Comparison of ENCODE assay signal across 7 cellular contexts in the genomic region with DNA sequence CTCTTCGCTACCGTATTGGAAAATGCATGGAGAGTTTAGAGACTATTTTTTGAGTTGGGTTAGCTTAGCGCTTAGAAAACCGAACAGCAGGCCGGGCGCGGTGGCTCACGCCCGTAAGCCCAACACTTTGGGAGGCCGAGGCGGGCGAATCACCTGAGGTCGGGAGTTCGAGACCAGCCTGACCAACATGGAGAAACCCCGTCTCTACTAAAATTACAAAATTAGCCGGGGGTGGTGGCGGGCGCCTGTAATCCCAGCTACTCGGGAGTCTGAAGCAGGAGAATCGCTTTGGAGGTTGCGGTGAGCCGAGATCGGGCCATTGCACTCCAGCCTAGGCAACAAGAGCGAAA. TPM values are rescaled to one million over a fixed set of nuclear protein-coding genes. Genes with fewer than 3 reads are reported as not detected.
A peak's percentile ranks its signal among the peaks of the same experiment; 100 is the strongest.
DNase-seq lines count a peak whose midpoint lies in the region; TF ChIP-seq lines count a peak whose summit lies in the region.
"Not testable (repeated sequence)": the region's sequence is repeated elsewhere in the genome, so short reads cannot be mapped to it uniquely, and the experiment has no call there.
"Had no signal": no experiment of that assay in that cellular context is flagged by ENCODE, and none has a peak within 500 bp of the region (broad histone marks: within the 10 kb centered on the region; RNA-seq: fewer than 3 reads in every experiment).

No MANE protein-coding gene starts in this region.

- not testable (repeated sequence) for H3K36me3 Mint-ChIP-seq in HFFc6 (ENCODE audit: low read depth)
- H3K36me3 Mint-ChIP-seq in activated CD4-positive, alpha-beta T cell treated with anti-CD3 and anti-CD28 coated beads, Interleukin-2, amount 10 ng/mL, durations not matched to agents 7 days and 5 days (ENCODE audit: low read depth): peaks cover 31% of the 10 kb centered on the region

- DNase-seq in HFFc6; activated CD4-positive, alpha-beta T cell treated with anti-CD3 and anti-CD28 coated beads, Interleukin-2, amount 10 ng/mL, durations not matched to agents 7 days and 5 days; colonic mucosa; vagina (ENCODE audit: extremely low spot score in 2 of 2): not testable (repeated sequence)
- DNase-seq in ovary: peak in 1 of 5 donors; percentile 33

- peak overlapping the region; percentile 70 to 76 for H3K9ac ChIP-seq in colonic mucosa (ENCODE audit: low read depth in 2 of 2, low read length in 2 of 2)

- 2 to 9% (median 6%) methylated on average over 24 of the region's 24 CpGs for WGBS in ovary, 3 donors

- not testable (repeated sequence) for TF ChIP-seq POLR2A in ovary (IDR thresholded peaks at IDR 0.05); vagina (IDR thresholded peaks at IDR 0.05)

- not testable (repeated sequence) for TF ChIP-seq CTCF in HFFc6 (IDR thresholded peaks at IDR 0.05); colonic mucosa (IDR thresholded peaks at IDR 0.05); ovary (IDR thresholded peaks at IDR 0.05); vagina (IDR thresholded peaks at IDR 0.05)

- peak overlapping the region; percentile 82 for H3K4me3 ChIP-seq in colonic mucosa
- peak overlapping the region; percentile 75 for H3K4me3 ChIP-seq in iPS-18c (ENCODE audit: insufficient read depth, low read depth, low read length)
- H3K4me3 ChIP-seq in ovary: peak overlapping the region; percentile 76
- peak overlapping the region; percentile 64 to 66 for H3K4me3 ChIP-seq in vagina

- peaks cover 19% of the 10 kb centered on the region for H3K4me1 Mint-ChIP-seq in HFFc6 (ENCODE audit: low read depth)
- H3K4me1 Mint-ChIP-seq in activated CD4-positive, alpha-beta T cell treated with anti-CD3 and anti-CD28 coated beads, Interleukin-2, amount 10 ng/mL, durations not matched to agents 7 days and 5 days: peaks cover 62% of the 10 kb centered on the region

- H3K27me3 ChIP-seq in colonic mucosa, ovary, vagina: not testable (repeated sequence)

- not testable (repeated sequence) for H3K4me1 ChIP-seq in colonic mucosa; ovary (ENCODE audit: insufficient read depth)
- peaks cover 26% of the 10 kb centered on the region for H3K4me1 ChIP-seq in vagina

- TF ChIP-seq EP300 in ovary (IDR thresholded peaks at IDR 0.05): not testable (repeated sequence)

- H3K36me3 ChIP-seq in colonic mucosa, ovary, vagina: not testable (repeated sequence)

- not testable (repeated sequence) for H3K27me3 Mint-ChIP-seq in HFFc6 (ENCODE audit: insufficient read depth); activated CD4-positive, alpha-beta T cell treated with anti-CD3 and anti-CD28 coated beads, Interleukin-2, amount 10 ng/mL, durations not matched to agents 7 days and 5 days

- not testable (repeated sequence) for H3K9me3 Mint-ChIP-seq in HFFc6; activated CD4-positive, alpha-beta T cell treated with anti-CD3 and anti-CD28 coated beads, Interleukin-2, amount 10 ng/mL, durations not matched to agents 7 days and 5 days

- peak overlapping the region; percentile 76 for H3K27ac ChIP-seq in colonic mucosa
- peak overlapping the region in 1 of 2 donors; percentile 50 for H3K27ac ChIP-seq in ovary
- H3K27ac ChIP-seq in vagina: peak overlapping the region; percentile 34

- POLR2A ChIA-PET in activated CD4-positive, alpha-beta T cell treated with anti-CD3 and anti-CD28 coated beads, Interleukin-2, amount 10 ng/mL, durations not matched to agents 7 days and 5 days (lab: Charles Lee): not testable (repeated sequence)

- intact Hi-C loops in colonic mucosa (cut with DNase I): loop anchor here (10.0 kb wide), 1 partner anchor 217 kb away; the partner anchor contains the start of gene ZNF263
- intact Hi-C loops in ovary (cut with DNase I); vagina (cut with DNase I): not testable (repeated sequence)

- not testable (repeated sequence) for H3K9me3 ChIP-seq in colonic mucosa; iPS-18c (ENCODE audit: control insufficient read depth, insufficient read depth, low read length); ovary; vagina

- H3K27ac Mint-ChIP-seq in HFFc6: peak overlapping the region; percentile 87
- peak overlapping the region; percentile 98 for H3K27ac Mint-ChIP-seq in activated CD4-positive, alpha-beta T cell treated with anti-CD3 and anti-CD28 coated beads, Interleukin-2, amount 10 ng/mL, durations not matched to agents 7 days and 5 days

- H3K4me3 Mint-ChIP-seq in HFFc6: peak overlapping the region; percentile 93
- H3K4me3 Mint-ChIP-seq in activated CD4-positive, alpha-beta T cell treated with anti-CD3 and anti-CD28 coated beads, Interleukin-2, amount 10 ng/mL, durations not matched to agents 7 days and 5 days: peak overlapping the region; percentile 97

- CTCF ChIA-PET in activated CD4-positive, alpha-beta T cell treated with anti-CD3 and anti-CD28 coated beads, Interleukin-2, amount 10 ng/mL, durations not matched to agents 7 days and 5 days (lab: Charles Lee): interaction anchor here (0.6 to 1.6 kb wide), 2 partner anchors 9 to 20 kb away, joined by 3 read pairs; no protein-coding TSS in a partner anchor

RNA-seq across cellular contexts. Expression of gene CLUAP1, which starts 0.6 kb away (rescaled TPM):
- 10 to 100 TPM; 22.8 to 28.5 (median 25.8) TPM for total RNA-seq in HFFc6 (2021; fragmentation: NEBNext Ultra II Directional; extraction: Animal tissue kit (Norgen Biotek cat#: 25700))
- total RNA-seq in activated CD4-positive, alpha-beta T cell treated with anti-CD3 and anti-CD28 coated beads, Interleukin-2, amount 10 ng/mL, durations not matched to agents 7 days and 5 days: 10 to 100 TPM; 39.0 to 43.2 TPM
- total RNA-seq in colonic mucosa (10 to 100 TPM in 1 of 2 donors, 1 to 10 TPM in 1; 7.9 to 10.8 TPM), ovary (10 to 100 TPM; 21.1 to 43.4 (median 37.5) TPM), vagina (22.8 TPM)
- polyA plus RNA-seq in ovary: 10 to 100 TPM; 20.0 to 51.8 TPM

RNA-seq across cellular contexts. Expression of gene C16orf90, which starts 6.1 kb away (rescaled TPM):
- not detected for total RNA-seq in HFFc6 (2021; fragmentation: NEBNext Ultra II Directional; extraction: Animal tissue kit (Norgen Biotek cat#: 25700))
- total RNA-seq in activated CD4-positive, alpha-beta T cell treated with anti-CD3 and anti-CD28 coated beads, Interleukin-2, amount 10 ng/mL, durations not matched to agents 7 days and 5 days: not detected
- total RNA-seq in colonic mucosa (not detected), ovary (not detected), vagina (not detected)
- polyA plus RNA-seq in ovary: not detected
- total RNA-seq: left cardiac atrium had no signal

RNA-seq across cellular contexts. Expression of gene NAA60, which starts 57.9 kb away (rescaled TPM):
- total RNA-seq in HFFc6 (2021; fragmentation: NEBNext Ultra II Directional; extraction: Animal tissue kit (Norgen Biotek cat#: 25700)): 10 to 100 TPM; 30.7 to 44.6 (median 34.6) TPM
- total RNA-seq in activated CD4-positive, alpha-beta T cell treated with anti-CD3 and anti-CD28 coated beads, Interleukin-2, amount 10 ng/mL, durations not matched to agents 7 days and 5 days: 10 to 100 TPM; 42.6 to 59.1 TPM
- total RNA-seq in colonic mucosa (10 to 100 TPM; 56.8 to 68.6 TPM), ovary (10 to 100 TPM; 16.6 to 46.4 (median 40.8) TPM), vagina (58.4 TPM)
- polyA plus RNA-seq in ovary: 100 to 1,000 TPM in 1 of 2 donors, 10 to 100 TPM in 1; 33.1 to 106 TPM

RNA-seq across cellular contexts. Expression of gene ZNF597, which starts 58.1 kb away (rescaled TPM):
- 1 to 10 TPM; 1.6 to 2.3 (median 1.8) TPM for total RNA-seq in HFFc6 (2021; fragmentation: NEBNext Ultra II Directional; extraction: Animal tissue kit (Norgen Biotek cat#: 25700))
- total RNA-seq in activated CD4-positive, alpha-beta T cell treated with anti-CD3 and anti-CD28 coated beads, Interleukin-2, amount 10 ng/mL, durations not matched to agents 7 days and 5 days: 1 to 10 TPM; 2.5 to 2.7 TPM
- total RNA-seq in colonic mucosa: 1 to 10 TPM; 1.4 to 1.7 TPM
- 1 to 10 TPM; 1.8 to 3.8 (median 3.0) TPM for total RNA-seq in ovary
- 1 to 10 TPM; 1.6 to 3.8 TPM for polyA plus RNA-seq in ovary
- 2.0 TPM for total RNA-seq in vagina
